8 cellular contexts compared by ENCODE assay signal in the genomic region with DNA sequence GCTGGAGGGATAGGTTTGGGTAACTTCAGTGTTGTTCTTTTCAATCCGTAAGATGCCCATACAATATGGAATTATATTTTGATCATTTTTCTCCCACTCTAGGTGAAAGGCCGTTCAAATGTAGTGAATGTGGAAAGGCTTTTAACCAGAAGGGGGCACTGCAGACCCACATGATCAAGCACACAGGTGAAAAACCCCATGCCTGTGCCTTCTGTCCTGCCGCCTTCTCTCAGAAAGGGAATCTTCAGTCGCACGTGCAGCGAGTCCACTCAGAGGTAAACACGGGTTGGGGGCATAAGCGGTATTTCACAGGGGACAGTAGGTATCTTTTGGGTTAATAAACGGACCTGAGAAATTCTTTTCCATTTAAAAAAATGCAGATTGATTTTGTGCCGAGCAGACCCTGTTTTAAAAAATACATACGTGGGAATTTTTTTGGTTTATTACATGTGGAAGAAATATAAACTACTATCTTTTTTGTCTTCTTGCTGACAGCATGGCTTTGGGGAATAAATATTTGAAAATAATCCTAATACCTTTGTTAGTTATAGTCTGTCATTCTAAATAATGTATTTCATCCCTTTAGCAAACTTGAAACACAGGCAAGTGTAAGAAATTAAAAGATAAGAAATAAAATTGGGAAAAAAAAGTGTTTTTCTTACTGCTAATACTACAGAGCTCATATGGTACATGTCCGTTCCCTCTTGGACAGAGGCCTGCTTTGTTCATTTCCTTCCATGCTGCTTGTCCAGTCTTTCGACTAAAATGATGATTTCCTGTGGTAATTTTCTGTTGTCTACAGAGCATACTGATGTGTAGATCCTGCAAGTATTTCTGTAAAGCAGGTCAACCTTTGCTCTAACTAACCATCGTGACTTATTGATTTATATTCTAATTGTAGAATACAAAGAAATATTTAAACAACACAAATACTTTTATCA. TPM values are rescaled to one million over a fixed set of nuclear protein-coding genes. Genes with fewer than 3 reads are reported as not detected.
DNase-seq lines count a peak whose midpoint lies in the region; ATAC-seq, FAIRE-seq and TF ChIP-seq lines count a peak whose summit lies in the region.

No MANE protein-coding gene starts in this region.

- H4K20me1 ChIP-seq in mammary epithelial cell (ENCODE audit: insufficient read depth, low read length): no peaks in the 10 kb centered on the region
- no peaks in the 10 kb centered on the region for H4K20me1 ChIP-seq in HepG2 (ENCODE audit: insufficient read depth, low read length)

- no peak for TF ChIP-seq EP300 in HepG2 (IDR thresholded peaks at IDR 0.05; ENCODE audit: low read depth in 2 of 2, low read length in 2 of 2)
- no peak for TF ChIP-seq EP300 in HepG2 (CRISPR knock-in tag; IDR thresholded peaks at IDR 0.05; ENCODE audit: borderline replicate concordance)

- TF ChIP-seq CTCF in AG09309 (IDR thresholded peaks at IDR 0.05; ENCODE audit: control insufficient read depth, insufficient read depth, low read depth, low read length, missing control alignments) (peak; percentile 64), GM12873 (IDR thresholded peaks at IDR 0.05; ENCODE audit: insufficient read depth, low read depth, low read length, missing control alignments) (peak; percentile 74), Panc1 (IDR thresholded peaks at IDR 0.05) (peak; percentile 97), mammary epithelial cell (conservative IDR thresholded peaks at IDR 0.05 in 1 of 2, IDR thresholded peaks at IDR 0.05 in 1 of 2; ENCODE audit: extremely low read depth in 1 of 2, insufficient read depth in 1 of 2, low read depth in 1 of 2, low read length in 2 of 2) (peak; percentile 60 to 64), HepG2 (CRISPR knock-in tag; IDR thresholded peaks at IDR 0.05) (peak; percentile 75), thoracic aorta (IDR thresholded peaks at IDR 0.05) (peak; percentile 45)

- H3K4me2 ChIP-seq in mammary epithelial cell (ENCODE audit: insufficient read depth, low read depth, low read length) (no peak overlapping the region), HepG2 (ENCODE audit: low read depth, low read length) (no peak overlapping the region)

- dilution Hi-C loops in mammary epithelial cell (cut with HindIII; ENCODE audit: low sequenced_read_pairs): no loop called here

- H3K9ac ChIP-seq in mammary epithelial cell (ENCODE audit: insufficient read depth, low read length) (no peak overlapping the region), HepG2 (ENCODE audit: insufficient read depth, low read depth, low read length) (no peak overlapping the region)

- ATAC-seq in Panc1 (peak; percentile 92), HepG2 (peak; percentile 86), thoracic aorta (ENCODE audit: insufficient number of reproducible peaks, low FRiP score, low read depth) (no peak), GM18517 (IDR thresholded peaks at IDR 0.05; ENCODE audit: unreplicated experiment) (no peak)

- H3K4me3 ChIP-seq in AG09309 (ENCODE audit: control insufficient read depth, low read depth, low read length) (no peak overlapping the region), Panc1 (ENCODE audit: low read depth in 2 of 2, low read length in 2 of 2) (no peak overlapping the region), mammary epithelial cell (replicated peaks in 1 of 3; ENCODE audit: insufficient read depth in 1 of 3, low read depth in 2 of 3, low read length in 3 of 3) (no peak overlapping the region), HepG2 (replicated peaks in 1 of 3; ENCODE audit: insufficient read depth in 1 of 3, low read depth in 2 of 3, low read length in 3 of 3) (no peak overlapping the region), thoracic aorta (no peak overlapping the region)

- no peak for TF ChIP-seq RAD21 in HepG2 (CRISPR knock-in tag; IDR thresholded peaks at IDR 0.05)

- TF ChIP-seq POLR2A in HepG2 (IDR thresholded peaks at IDR 0.05; ENCODE audit: insufficient read depth in 1 of 2, low read depth in 2 of 2, low read length in 2 of 2): no peak

- H3K4me1 ChIP-seq in Panc1 (ENCODE audit: control insufficient read depth, insufficient read depth, low read length) (no peaks in the 10 kb centered on the region), mammary epithelial cell (ENCODE audit: insufficient read depth, low read length) (no peaks in the 10 kb centered on the region), HepG2 (ENCODE audit: insufficient read depth, low read length) (no peaks in the 10 kb centered on the region), thoracic aorta (ENCODE audit: control insufficient read depth in 1 of 2, low read depth in 2 of 2) (no peaks in the 10 kb centered on the region)

- H3K79me2 ChIP-seq in mammary epithelial cell (ENCODE audit: insufficient read depth, low read length): no peaks in the 10 kb centered on the region
- H3K79me2 ChIP-seq in HepG2 (ENCODE audit: insufficient read depth, low read length): no peaks in the 10 kb centered on the region

- POLR2A ChIA-PET in Panc1 (lab: Charles Lee): no interaction called here
- POLR2A ChIA-PET in HepG2 (lab: Yijun Ruan, JAX): no interaction called here

- H2AFZ ChIP-seq in mammary epithelial cell (ENCODE audit: low read depth, low read length) (no peak overlapping the region), HepG2 (ENCODE audit: low read length) (no peak overlapping the region)

- H3K9me3 ChIP-seq in Panc1 (ENCODE audit: control insufficient read depth, insufficient read depth, low read depth, low read length) (no peaks in the 10 kb centered on the region), mammary epithelial cell (replicated peaks; ENCODE audit: insufficient read depth, low read length) (no peaks in the 10 kb centered on the region), HepG2 (ENCODE audit: low read length) (no peaks in the 10 kb centered on the region), thoracic aorta (no peaks in the 10 kb centered on the region)

- CTCF ChIA-PET in Panc1 (lab: Charles Lee): no interaction called here
- CTCF ChIA-PET in mammary epithelial cell (lab: Charles Lee; ENCODE audit: low non-redundant PET): no interaction called here
- CTCF ChIA-PET in HepG2 (lab: Yijun Ruan, JAX; ENCODE audit: low intra/inter-chr PET ratio, low total read pairs): interaction anchor here (0.5 to 1.4 kb wide), 4 partner anchors 72 to 776 kb away, joined by 3 to 5 read pairs (median 3); no protein-coding TSS in a partner anchor

- 0 out of 2 replicates have a peak, but pooled peaks cover 8% of the 10 kb centered on the region for H3K36me3 ChIP-seq in Panc1 (ENCODE audit: control insufficient read depth, insufficient read depth, low read length)
- peaks cover 12% of the 10 kb centered on the region for H3K36me3 ChIP-seq in mammary epithelial cell (ENCODE audit: insufficient read depth, low read length)
- peaks cover 8 to 23% of the 10 kb centered on the region in 2 experiments for H3K36me3 ChIP-seq in HepG2 (replicated peaks in 1 of 2; ENCODE audit: control insufficient read depth in 1 of 2, insufficient read depth in 2 of 2, low read length in 2 of 2)
- peaks cover 3% of the 10 kb centered on the region for H3K36me3 ChIP-seq in thoracic aorta

- DNase-seq in AG09309 (ENCODE audit: low read depth): no peak
- DNase-seq in HK-2 (ENCODE audit: unreplicated experiment): peak; percentile 12
- DNase-seq in Panc1 (ENCODE audit: low read depth, low spot score): peak; percentile 51
- DNase-seq in mammary epithelial cell: peak; percentile 20
- peak; percentile 48 for DNase-seq in HepG2 (ENCODE audit: low spot score)
- DNase-seq in thoracic aorta (ENCODE audit: low spot score): no peak

- intact Hi-C loops in Panc1 (cut with micrococcal nuclease; ENCODE audit: unreplicated experiment): loop anchor here (1.0 to 2.0 kb wide), 2 partner anchors 73 to 108 kb away; no protein-coding TSS in a partner anchor
- intact Hi-C loops in mammary epithelial cell (cut with micrococcal nuclease): loop anchor here (1.0 to 10.0 kb wide), 4 partner anchors 73 to 336 kb away; no protein-coding TSS in a partner anchor
- intact Hi-C loops in HepG2 (cut with micrococcal nuclease; ENCODE audit: unreplicated experiment): loop anchor here (1.0 kb wide), 2 partner anchors 72 to 108 kb away; no protein-coding TSS in a partner anchor

- BruUV-seq in Panc1 (replicated peaks; lab: Mats Ljungman, UMichigan): TSS peak; percentile 23
- BruUV-seq in mammary epithelial cell (replicated peaks; lab: Mats Ljungman, UMichigan): TSS peak; percentile 77
- BruUV-seq in HepG2 (replicated peaks; lab: Mats Ljungman, UMichigan): no TSS peak

- H3K27ac ChIP-seq in Panc1 (ENCODE audit: low read length): no peak overlapping the region
- H3K27ac ChIP-seq in mammary epithelial cell (ENCODE audit: insufficient read depth, low read depth, low read length): no peak overlapping the region
- H3K27ac ChIP-seq in HepG2 (ENCODE audit: extremely low read length, insufficient read depth, low read length): no peak overlapping the region
- H3K27ac ChIP-seq in thoracic aorta: no peak overlapping the region

- 80% methylated on average over 14 of the region's 14 CpGs for WGBS in mammary epithelial cell (ENCODE audit: low coverage, missing lambda C conversion rate)
- WGBS in HepG2 (ENCODE audit: low lambda C conversion rate): 80% methylated on average over 14 of the region's 14 CpGs

- H3K27me3 ChIP-seq in Panc1 (ENCODE audit: control insufficient read depth, insufficient read depth, low read length): no peaks in the 10 kb centered on the region
- H3K27me3 ChIP-seq in mammary epithelial cell (ENCODE audit: insufficient read depth, low read length): no peaks in the 10 kb centered on the region
- no peaks in the 10 kb centered on the region for H3K27me3 ChIP-seq in HepG2 (ENCODE audit: control insufficient read depth in 1 of 2, insufficient read depth in 2 of 2, low read length in 2 of 2)
- H3K27me3 ChIP-seq in thoracic aorta (replicated peaks; ENCODE audit: insufficient read depth): no peaks in the 10 kb centered on the region

- in situ Hi-C loops in Panc1 (cut with HindIII; ENCODE audit: low pct_unique_long_range_greater_than_20kb, low sequenced_read_pairs): no loop called here
- in situ Hi-C loops in mammary epithelial cell (cut with MboI; ENCODE audit: low sequenced_read_pairs in 2 of 2): no loop called here
- in situ Hi-C loops in HepG2 (cut with HindIII; ENCODE audit: extremely low pct_ligation_motif_present, low pct_unique_long_range_greater_than_20kb): no loop called here

- no peak for FAIRE-seq in HepG2 (lab: Jason Lieb, UNC)

RNA-seq across cellular contexts. Expression of a gene that starts 53.3 kb away (rescaled TPM):
- total RNA-seq in Panc1 (2021; ENCODE audit: unreplicated experiment): 32.2 TPM
- polyA plus RNA-seq in Panc1 (2012; ENCODE audit: insufficient read length): 12.4 TPM
- total RNA-seq in mammary epithelial cell: 10 to 100 TPM; 10.2 to 13.0 TPM
- 3.1 TPM for polyA plus RNA-seq in mammary epithelial cell
- polyA minus RNA-seq in mammary epithelial cell: 84.8 TPM
- 7.2 and 9.2 TPM in 2 replicates for total RNA-seq in HepG2 (2016; rRNA removed; fragmentation: Illumina TruSeq; extraction: Trizol)
- total RNA-seq in HepG2 (2016; cell fraction: cytosol; rRNA removed; fragmentation: Illumina TruSeq; extraction: Trizol; ENCODE audit: low read depth): 61.5 and 67.5 TPM in 2 replicates
- 7.3 and 7.5 TPM in 2 replicates for total RNA-seq in HepG2 (2016; cell fraction: insoluble cytoplasmic fraction; rRNA removed; fragmentation: Illumina TruSeq; extraction: Trizol)
- total RNA-seq in HepG2 (2016; cell fraction: membrane; rRNA removed; fragmentation: Illumina TruSeq; extraction: Trizol): 27.9 and 29.6 TPM in 2 replicates
- 11.9 and 13.5 TPM in 2 replicates for total RNA-seq in HepG2 (2016; cell fraction: nucleus; rRNA removed; fragmentation: Illumina TruSeq; extraction: Trizol)
- polyA plus RNA-seq in HepG2 (2011; rRNA removed): 3.0 and 3.4 TPM in 2 replicates
- 1.9 TPM in 2 replicates for polyA plus RNA-seq in HepG2 (2011; cell fraction: cytosol; rRNA removed)
- polyA plus RNA-seq in HepG2 (2011; cell fraction: nucleus; rRNA removed): 10.0 and 10.5 TPM in 2 replicates
- 1.7 and 2.1 TPM in 2 replicates for polyA plus RNA-seq in HepG2 (2012)
- polyA plus RNA-seq in HepG2 (2016; cell fraction: cytosol; fragmentation: Illumina TruSeq; extraction: Trizol; ENCODE audit: low read depth): 0.10 TPM in 2 replicates
- polyA plus RNA-seq in HepG2 (2016; cell fraction: insoluble cytoplasmic fraction; fragmentation: Illumina TruSeq; extraction: Trizol; ENCODE audit: low read depth): 2.1 and 2.7 TPM in 2 replicates
- polyA plus RNA-seq in HepG2 (2016; cell fraction: membrane; fragmentation: Illumina TruSeq; extraction: Trizol; ENCODE audit: low read depth): 0.42 and 0.51 TPM in 2 replicates
- 5.6 and 6.3 TPM in 2 replicates for polyA plus RNA-seq in HepG2 (2016; cell fraction: nucleus; fragmentation: Illumina TruSeq; extraction: Trizol; ENCODE audit: insufficient read depth, low read depth)
- polyA minus RNA-seq in HepG2 (2011; rRNA and poly(A)+ RNA removed; ENCODE audit: low replicate concordance): 20.6 and 28.6 TPM in 2 replicates
- polyA minus RNA-seq in HepG2 (2011; cell fraction: cytosol; rRNA and poly(A)+ RNA removed): 8.0 and 17.3 TPM in 2 replicates
- 27.7 and 32.1 TPM in 2 replicates for polyA minus RNA-seq in HepG2 (2011; cell fraction: nucleus; rRNA and poly(A)+ RNA removed)
- total RNA-seq in thoracic aorta: 10 to 100 TPM; 14.1 to 22.5 TPM

Comparison
In these comparisons a context has a peak if more than half of its experiments do, and no peak if none do; other contexts are left out.
1. DNase-seq: peak in HK-2 (single experiment), Panc1 (single experiment), mammary epithelial cell (single experiment) and HepG2 (single experiment); none in AG09309 (single experiment) and thoracic aorta (single experiment).
2. CTCF ChIP-seq: peak in every context shown above with its lines; median percentile 97 in Panc1; 75 in HepG2; 74 in GM12873; 64 in AG09309; 62 in mammary epithelial cell; 45 in thoracic aorta.
3. ATAC-seq: peak in Panc1 (single experiment) and HepG2 (single experiment); none in thoracic aorta (single experiment) and GM18517 (single experiment).